In genomic region chr11:57644748-57645715, GRCh38 we compare ENCODE assay signal across 8 cellular contexts. TPM values are rescaled to one million over a fixed set of nuclear protein-coding genes. Genes with fewer than 3 reads are reported as not detected.
A peak's percentile ranks its signal among the peaks of the same experiment; 100 is the strongest.
DNase-seq lines count a peak whose midpoint lies in the region; ATAC-seq and TF ChIP-seq lines count a peak whose summit lies in the region.

No MANE protein-coding gene starts in this region.

- peaks cover 91% of the 10 kb centered on the region for H3K4me1 Mint-ChIP-seq in endothelial cell (ENCODE audit: unreplicated experiment)

- H3K4me1 ChIP-seq in ACC112 (ENCODE audit: control insufficient read depth, insufficient read depth, low read length, unreplicated experiment): peaks cover 82% of the 10 kb centered on the region

- H3K36me3 ChIP-seq in ACC112 (ENCODE audit: insufficient read depth, low read length): no peaks in the 10 kb centered on the region

- H3K36me3 Mint-ChIP-seq in endothelial cell (ENCODE audit: low read depth, unreplicated experiment): peaks cover 12% of the 10 kb centered on the region

- H3K27ac Mint-ChIP-seq in endothelial cell (ENCODE audit: unreplicated experiment): no peak overlapping the region

- no peaks in the 10 kb centered on the region for H3K9me3 Mint-ChIP-seq in endothelial cell (ENCODE audit: unreplicated experiment)

- TF ChIP-seq CTCF in GM13977 (IDR thresholded peaks at IDR 0.05; ENCODE audit: extremely low read depth, insufficient read depth, missing control alignments) (peak; percentile 83), endothelial cell (IDR thresholded peaks at IDR 0.05; ENCODE audit: unreplicated experiment) (peak; percentile 85)

- in situ Hi-C loops in GM13977 (cut with MboI; ENCODE audit: low pct_unique_long_range_greater_than_20kb, low sequenced_read_pairs, unreplicated experiment): loop anchor here (25.0 kb wide), 1 partner anchor 283 kb away; no protein-coding TSS in a partner anchor

- H3K79me2 ChIP-seq in ACC112 (ENCODE audit: control insufficient read depth, insufficient read depth, low read length, unreplicated experiment): peaks cover 18% of the 10 kb centered on the region

- H3K27me3 Mint-ChIP-seq in endothelial cell (ENCODE audit: unreplicated experiment): peaks cover 39% of the 10 kb centered on the region

- ATAC-seq in HG03135 (IDR thresholded peaks at IDR 0.05; ENCODE audit: unreplicated experiment): peak; percentile 48

- no peak overlapping the region for H3K4me3 ChIP-seq in ACC112 (ENCODE audit: low read depth, low read length)

- H3K27me3 ChIP-seq in ACC112 (ENCODE audit: insufficient read depth, low read length): peaks cover 5% of the 10 kb centered on the region; the same call in 1 of the 2 replicates

- no peak overlapping the region for H3K4me3 Mint-ChIP-seq in endothelial cell (ENCODE audit: unreplicated experiment)

- peak overlapping the region; percentile 12; the same call in 1 of the 2 replicates for H3K27ac ChIP-seq in ACC112 (ENCODE audit: low read depth, low read length)

- no peak overlapping the region for H2AFZ ChIP-seq in ACC112 (ENCODE audit: low read length, unreplicated experiment)

- peak; percentile 84 for DNase-seq in GM13977 (ENCODE audit: low spot score)
- DNase-seq in NCI-H774 (lab: John Stamatoyannopoulos, UW): peak; percentile 40
- peak; percentile 92 for DNase-seq in activated CD8-positive, alpha-beta memory T cell treated with anti-CD3 and anti-CD28 coated beads for 24 hours
- DNase-seq in endothelial cell (ENCODE audit: low spot score): peak; percentile 82
- peak; percentile 81 for DNase-seq in myocyte (ENCODE audit: low read depth)
- peak; percentile 53 to 78 for DNase-seq in stimulated activated CD8-positive, alpha-beta memory T cell treated with anti-CD3 and anti-CD28 coated beads, Interleukin-7, amount 100 ng/mL, for 48 hours (ENCODE audit: extremely low read depth in 1 of 2, low read depth in 1 of 2)

RNA-seq across cellular contexts. Expression of gene YPEL4, which starts 4.7 kb away (rescaled TPM):
- not detected for total RNA-seq in endothelial cell (ENCODE audit: unreplicated experiment)
- total RNA-seq in myocyte: 1.2 and 2.2 TPM in 2 replicates
- polyA plus RNA-seq in myocyte (2012): 1.7 TPM

RNA-seq across cellular contexts. Expression of gene CLP1, which starts 12.5 kb away (rescaled TPM):
- total RNA-seq in endothelial cell (ENCODE audit: unreplicated experiment): 31.1 TPM
- 12.3 and 14.3 TPM in 2 replicates for total RNA-seq in myocyte
- polyA plus RNA-seq in myocyte (2012): 11.0 TPM

RNA-seq across cellular contexts. Expression of gene ZDHHC5, which starts 22.9 kb away (rescaled TPM):
- total RNA-seq in endothelial cell (ENCODE audit: unreplicated experiment): 78.3 TPM
- 42.8 and 47.4 TPM in 2 replicates for total RNA-seq in myocyte
- polyA plus RNA-seq in myocyte (2012): 63.4 TPM

RNA-seq across cellular contexts. Expression of gene SERPING1, which starts 47.5 kb away (rescaled TPM):
- total RNA-seq in endothelial cell (ENCODE audit: unreplicated experiment): 347 TPM
- total RNA-seq in myocyte: 4.1 TPM in 2 replicates
- 12.6 TPM for polyA plus RNA-seq in myocyte (2012)

Comparison
In these comparisons a context has a peak if more than half of its experiments do, and no peak if none do; other contexts are left out.
1. DNase-seq: peak in every context shown above with its lines; median percentile 92 in activated CD8-positive, alpha-beta memory T cell treated with anti-CD3 and anti-CD28 coated beads for 24 hours; 84 in GM13977; 82 in endothelial cell; 81 in myocyte; 66 in stimulated activated CD8-positive, alpha-beta memory T cell treated with anti-CD3 and anti-CD28 coated beads, Interleukin-7, amount 100 ng/mL, for 48 hours; 40 in NCI-H774.